Comparison of ENCODE assay signal across 1 cellular context in genomic region chr16:19710191-19710908, GRCh38.
TF ChIP-seq lines count a peak whose summit lies in the region.

No MANE protein-coding gene starts in this region.

TF ChIP-seq in endothelial cell of umbilical vein, 7 proteins besides CTCF, POLR2A, EP300 and RAD21 (continued from another document):
- no peak for TF ChIP-seq MYC (IDR thresholded peaks at IDR 0.05; ENCODE audit: low read depth, low read length)
- no peak for TF ChIP-seq GATA2 (IDR thresholded peaks at IDR 0.05; ENCODE audit: insufficient read depth, insufficient read length, low read depth, low read length)
- no peak for TF ChIP-seq POLR2AphosphoS5 (IDR thresholded peaks at IDR 0.05; ENCODE audit: insufficient read depth, low read depth, low read length)
TF ChIP-seq in endothelial cell of umbilical vein: peak in this region for 0.
